1 cellular context compared by ENCODE assay signal in genomic region chr22:50209893-50210292, GRCh38.
TF ChIP-seq lines count a peak whose summit lies in the region.

No MANE protein-coding gene starts in this region.

TF ChIP-seq in HepG2, 621 proteins besides CTCF, POLR2A, EP300 and RAD21:
- TF ChIP-seq CHCHD3 (CRISPR knock-in tag; IDR thresholded peaks at IDR 0.05): no peak
- TF ChIP-seq AGO1 (IDR thresholded peaks at IDR 0.05; ENCODE audit: low read depth, low read length, poor library complexity, severe bottlenecking): peak; percentile 11
- peak; percentile 36; the same call in 1 of the 2 replicates for TF ChIP-seq ZNF687 (CRISPR knock-in tag; IDR thresholded peaks at IDR 0.05)
- TF ChIP-seq ZNF788 (CRISPR knock-in tag; IDR thresholded peaks at IDR 0.05; ENCODE audit: borderline replicate concordance): no peak; the same call in 1 of the 2 replicates
- peak; percentile 50; the same call in 1 of the 2 replicates for TF ChIP-seq ZNF768 (CRISPR knock-in tag; IDR thresholded peaks at IDR 0.05)
- peak; percentile 89 for TF ChIP-seq SMC3 (IDR thresholded peaks at IDR 0.05; ENCODE audit: low read length)
- TF ChIP-seq ZFP36L1 (CRISPR knock-in tag; IDR thresholded peaks at IDR 0.05): no peak
- TF ChIP-seq ZNF510 (CRISPR knock-in tag; IDR thresholded peaks at IDR 0.05; ENCODE audit: low read depth): no peak
- TF ChIP-seq AKAP8 (CRISPR knock-in tag; IDR thresholded peaks at IDR 0.05): peak; percentile 15; the same call in 1 of the 2 replicates
- 0 out of 2 replicates have a peak, but pooled peaks have one; percentile 19 for TF ChIP-seq THAP9 (CRISPR knock-in tag; IDR thresholded peaks at IDR 0.05; ENCODE audit: borderline replicate concordance)
- no peak for TF ChIP-seq PTBP1 (IDR thresholded peaks at IDR 0.05; ENCODE audit: low read depth, low read length, poor library complexity, severe bottlenecking)
- no peak for TF ChIP-seq TP53 (CRISPR knock-in tag; conservative IDR thresholded peaks at IDR 0.05)
- TF ChIP-seq ZNF740 (CRISPR knock-in tag; IDR thresholded peaks at IDR 0.05): 0 out of 2 replicates have a peak, but pooled peaks have one; percentile 41
- TF ChIP-seq XRCC5 (optimal IDR thresholded peaks at IDR 0.05; ENCODE audit: low read length): peak; percentile 40
- 0 out of 2 replicates have a peak, but pooled peaks have one; percentile 26 for TF ChIP-seq HNF1B (CRISPR knock-in tag; IDR thresholded peaks at IDR 0.05)
- peak; percentile 71 for TF ChIP-seq STAG1 (CRISPR knock-in tag; IDR thresholded peaks at IDR 0.05)
- TF ChIP-seq HMGXB3 (CRISPR knock-in tag; IDR thresholded peaks at IDR 0.05; ENCODE audit: borderline replicate concordance): peak; percentile 53; the same call in 1 of the 2 replicates
- TF ChIP-seq ZNF331 (CRISPR knock-in tag; IDR thresholded peaks at IDR 0.05): peak; percentile 44; the same call in 1 of the 2 replicates
